15 cellular contexts compared by ENCODE assay signal in genomic region chr3:12292770-12293169, GRCh38. TPM values are rescaled to one million over a fixed set of nuclear protein-coding genes. Genes with fewer than 3 reads are reported as not detected.
"Had no signal": no experiment of that assay in that cellular context is flagged by ENCODE, and none has a peak within 500 bp of the region (broad histone marks: within the 10 kb centered on the region; RNA-seq: fewer than 3 reads in every experiment).

No MANE protein-coding gene starts in this region.

- H3K4me2 ChIP-seq: neural progenitor cell had no signal

- H3K27me3 ChIP-seq: upper lobe of right lung had no signal

- H3K9ac ChIP-seq: neural progenitor cell had no signal

- H3K9me3 ChIP-seq: spleen, upper lobe of right lung had no signal

- H3K4me3 ChIP-seq: neural progenitor cell, spleen, upper lobe of right lung had no signal

- DNase-seq: activated CD4-positive, alpha-beta T cell treated with anti-CD3 and anti-CD28 coated beads, Interleukin-2, amount 50 U/mL, for 4 hours; activated T-cell treated with anti-CD3 and anti-CD28 coated beads for 4 hours; amniotic stem cell; caudate nucleus; naive thymus-derived CD4-positive, alpha-beta T cell; spleen; stimulated activated CD8-positive, alpha-beta memory T cell treated with anti-CD3 and anti-CD28 coated beads, Interleukin-4, amount 100 ng/mL, for 48 hours; SW 1271; upper lobe of right lung had no signal

- H3K27ac ChIP-seq: neural progenitor cell, upper lobe of right lung had no signal

- H2AFZ ChIP-seq: neural progenitor cell had no signal

- H3K36me3 ChIP-seq: neural progenitor cell, spleen, upper lobe of right lung had no signal

- ATAC-seq: left lobe of liver; naive thymus-derived CD4-positive, alpha-beta T cell; sciatic nerve; upper lobe of right lung had no signal

- H3K4me1 ChIP-seq: neural progenitor cell, upper lobe of right lung had no signal

- FAIRE-seq: frontal cortex, keratinocyte, TTC549 had no signal

RNA-seq across cellular contexts. Expression of gene PPARG, which starts 3.9 kb away (rescaled TPM):
- polyA plus RNA-seq: naive thymus-derived CD4-positive, alpha-beta T cell had no signal
